1 cellular context compared by ENCODE assay signal in genomic region chr17:45128331-45128730, GRCh38.
A peak's percentile ranks its signal among the peaks of the same experiment; 100 is the strongest.
TF ChIP-seq lines count a peak whose summit lies in the region.

No MANE protein-coding gene starts in this region.

TF ChIP-seq in HEK293, 187 proteins besides CTCF, POLR2A, EP300 and RAD21 (continued from another document):
- TF ChIP-seq HIC1 (tag by site-specific recombination; IDR thresholded peaks at IDR 0.05) (0 out of 2 replicates have a peak, but pooled peaks have one; percentile 20), ZNF280D (tag by site-specific recombination; IDR thresholded peaks at IDR 0.05) (no peak), ZNF654 (tag by site-specific recombination; IDR thresholded peaks at IDR 0.05; ENCODE audit: low read depth) (no peak), EGR2 (tag by site-specific recombination; IDR thresholded peaks at IDR 0.05; ENCODE audit: low read depth) (peak; percentile 66), ZNF843 (tag by site-specific recombination; IDR thresholded peaks at IDR 0.05) (no peak), ZNF521 (tag by site-specific recombination; IDR thresholded peaks at IDR 0.05) (no peak), ZBTB44 (tag by site-specific recombination; IDR thresholded peaks at IDR 0.05) (no peak)
